ENCODE assay signal across 1 cellular context in the genomic region with DNA sequence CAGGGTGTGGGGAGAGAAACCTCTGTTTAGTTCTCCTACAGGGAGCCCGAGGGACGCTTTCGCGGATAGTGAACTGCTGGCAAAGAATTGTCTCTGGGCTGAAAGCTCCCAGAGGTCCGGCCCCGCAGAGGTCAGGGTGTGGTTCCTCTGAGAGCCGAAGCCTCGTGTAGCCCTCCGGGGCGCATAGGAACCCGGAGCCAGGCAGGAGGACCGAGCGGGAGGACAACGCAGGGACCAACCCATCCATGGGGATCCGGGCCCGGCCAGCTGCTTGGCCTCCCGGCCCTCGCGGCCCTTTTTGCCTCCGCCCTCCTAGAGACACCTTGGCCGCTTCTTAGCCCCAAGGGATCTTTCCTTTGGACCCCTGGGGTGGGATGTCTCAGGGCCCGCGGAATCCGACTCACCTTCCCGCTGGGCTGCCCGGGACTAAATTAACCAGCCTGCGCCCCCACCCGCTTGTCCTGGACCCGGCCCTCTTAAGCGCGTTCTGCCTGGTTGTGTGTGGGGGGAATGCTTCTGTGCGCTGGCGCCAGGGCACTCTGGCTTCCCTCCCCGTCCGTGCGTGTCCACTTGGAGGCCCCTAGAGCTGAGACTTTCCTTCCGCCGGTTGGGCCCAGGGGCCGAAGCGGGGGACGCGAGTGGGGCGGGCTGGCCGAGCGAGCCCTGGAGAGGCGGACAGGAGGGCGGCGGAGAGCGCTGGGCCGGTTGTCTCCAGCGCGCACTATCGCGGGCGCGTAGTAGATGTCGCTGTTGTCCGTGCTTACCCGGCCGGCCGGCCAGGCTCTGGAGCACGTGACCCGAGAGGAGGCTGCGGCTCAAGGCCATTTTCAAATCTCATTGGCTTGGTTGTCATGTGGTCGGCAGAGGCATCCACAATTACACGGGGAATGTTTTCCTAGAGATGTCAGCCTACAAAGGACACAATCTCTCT.
TF ChIP-seq lines count a peak whose summit lies in the region.

A gene (plus strand): TSS at position 896 of the 931 bp plus-strand sequence. CDS start 56 bp downstream, outside the sequence.

TF ChIP-seq in HepG2, 621 proteins besides CTCF, POLR2A, EP300 and RAD21:
- TF ChIP-seq ZNF530 (CRISPR knock-in tag; IDR thresholded peaks at IDR 0.05; ENCODE audit: low read depth) (no peak), GPN1 (CRISPR knock-in tag; IDR thresholded peaks at IDR 0.05; ENCODE audit: borderline replicate concordance) (no peak), EZH2 (conservative IDR thresholded peaks at IDR 0.05; ENCODE audit: low read depth, low read length) (peak; percentile 27), ZNF264 (CRISPR knock-in tag; IDR thresholded peaks at IDR 0.05) (no peak)
- TF ChIP-seq, protein P1, sequence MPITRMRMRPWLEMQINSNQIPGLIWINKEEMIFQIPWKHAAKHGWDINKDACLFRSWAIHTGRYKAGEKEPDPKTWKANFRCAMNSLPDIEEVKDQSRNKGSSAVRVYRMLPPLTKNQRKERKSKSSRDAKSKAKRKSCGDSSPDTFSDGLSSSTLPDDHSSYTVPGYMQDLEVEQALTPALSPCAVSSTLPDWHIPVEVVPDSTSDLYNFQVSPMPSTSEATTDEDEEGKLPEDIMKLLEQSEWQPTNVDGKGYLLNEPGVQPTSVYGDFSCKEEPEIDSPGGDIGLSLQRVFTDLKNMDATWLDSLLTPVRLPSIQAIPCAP (CRISPR knock-in tag; IDR thresholded peaks at IDR 0.05; ENCODE audit: low read depth): no peak
- TF ChIP-seq, protein P2, sequence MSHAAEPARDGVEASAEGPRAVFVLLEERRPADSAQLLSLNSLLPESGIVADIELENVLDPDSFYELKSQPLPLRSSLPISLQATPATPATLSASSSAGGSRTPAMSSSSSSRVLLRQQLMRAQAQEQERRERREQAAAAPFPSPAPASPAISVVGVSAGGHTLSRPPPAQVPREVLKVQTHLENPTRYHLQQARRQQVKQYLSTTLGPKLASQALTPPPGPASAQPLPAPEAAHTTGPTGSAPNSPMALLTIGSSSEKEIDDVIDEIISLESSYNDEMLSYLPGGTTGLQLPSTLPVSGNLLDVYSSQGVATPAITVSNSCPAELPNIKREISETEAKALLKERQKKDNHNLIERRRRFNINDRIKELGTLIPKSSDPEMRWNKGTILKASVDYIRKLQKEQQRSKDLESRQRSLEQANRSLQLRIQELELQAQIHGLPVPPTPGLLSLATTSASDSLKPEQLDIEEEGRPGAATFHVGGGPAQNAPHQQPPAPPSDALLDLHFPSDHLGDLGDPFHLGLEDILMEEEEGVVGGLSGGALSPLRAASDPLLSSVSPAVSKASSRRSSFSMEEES (CRISPR knock-in tag; IDR thresholded peaks at IDR 0.05): no peak
